In the genomic region with DNA sequence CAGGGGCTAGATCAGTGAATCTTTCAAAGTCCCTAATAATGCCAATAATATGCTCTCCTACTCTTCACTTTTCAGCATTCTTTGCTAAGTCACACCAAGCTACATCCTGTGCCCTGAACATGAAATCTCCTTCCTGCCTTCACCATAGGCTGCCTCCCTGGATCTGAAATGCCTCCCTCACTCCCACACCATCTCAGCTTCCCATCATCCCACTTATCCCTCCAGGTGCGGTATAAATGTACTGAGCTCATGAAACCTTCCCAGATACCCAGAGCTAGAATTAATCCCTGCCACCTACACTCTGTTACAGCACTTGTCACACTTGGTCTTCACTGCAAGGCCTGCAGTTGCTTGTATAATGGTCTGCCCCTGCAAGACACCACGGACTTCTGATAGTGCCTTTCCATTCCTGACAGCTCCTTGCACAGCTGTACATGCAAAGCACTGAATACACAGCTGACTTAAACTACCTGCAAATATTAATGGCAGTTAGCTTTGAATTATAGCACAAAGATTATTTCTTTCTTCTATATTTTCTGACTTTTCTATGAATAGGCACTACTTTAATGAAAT, we compare ENCODE assay signal across 18 cellular contexts.
"Had no signal": no experiment of that assay in that cellular context is flagged by ENCODE, and none has a peak within 500 bp of the region (broad histone marks: within the 10 kb centered on the region; RNA-seq: fewer than 3 reads in every experiment).

No MANE protein-coding gene starts in this region.

- H3K9me3 Mint-ChIP-seq: activated CD8-positive, alpha-beta T cell treated with anti-CD3 and anti-CD28 coated beads for 36 hours; activated naive CD8-positive, alpha-beta T cell treated with anti-CD3 and anti-CD28 coated beads for 36 hours; activated T-helper 17 cell treated with anti-CD3 and anti-CD28 coated beads, Interleukin-2, amount 50 U/mL, for 72 hours; naive thymus-derived CD8-positive, alpha-beta T cell had no signal

- FAIRE-seq: endothelial cell of umbilical vein had no signal

- H3K27me3 ChIP-seq: esophagus muscularis mucosa, gastroesophageal sphincter had no signal

- H3K4me3 ChIP-seq: esophagus muscularis mucosa, gastroesophageal sphincter had no signal

- H3K36me3 Mint-ChIP-seq: activated naive CD8-positive, alpha-beta T cell treated with anti-CD3 and anti-CD28 coated beads for 36 hours; naive thymus-derived CD8-positive, alpha-beta T cell had no signal

- H3K27me3 Mint-ChIP-seq: activated CD8-positive, alpha-beta T cell treated with anti-CD3 and anti-CD28 coated beads for 36 hours; activated naive CD8-positive, alpha-beta T cell treated with anti-CD3 and anti-CD28 coated beads for 36 hours had no signal

- H3K27ac Mint-ChIP-seq: activated CD8-positive, alpha-beta T cell treated with anti-CD3 and anti-CD28 coated beads for 36 hours; activated naive CD8-positive, alpha-beta T cell treated with anti-CD3 and anti-CD28 coated beads for 36 hours; activated T-helper 17 cell treated with anti-CD3 and anti-CD28 coated beads, Interleukin-2, amount 50 U/mL, for 72 hours had no signal

- H3K36me3 ChIP-seq: esophagus muscularis mucosa, gastroesophageal sphincter had no signal

- H3K9me3 ChIP-seq: esophagus muscularis mucosa, gastroesophageal sphincter had no signal

- H3K4me1 Mint-ChIP-seq: activated T-helper 17 cell treated with anti-CD3 and anti-CD28 coated beads, Interleukin-2, amount 50 U/mL, for 72 hours had no signal

- ATAC-seq: activated CD8-positive, alpha-beta T cell treated with anti-CD3 and anti-CD28 coated beads for 36 hours; gastroesophageal sphincter; naive thymus-derived CD8-positive, alpha-beta T cell had no signal

- H3K27ac ChIP-seq: esophagus muscularis mucosa, gastroesophageal sphincter had no signal

- DNase-seq: activated CD4-positive, alpha-beta T cell treated with anti-CD3 and anti-CD28 coated beads for 48 hours; activated CD4-positive, CD25-positive, alpha-beta regulatory T cell; activated CD8-positive, alpha-beta T cell treated with anti-CD3 and anti-CD28 coated beads for 36 hours; activated naive CD4-positive, alpha-beta T cell; activated naive CD8-positive, alpha-beta T cell treated with anti-CD3 and anti-CD28 coated beads for 36 hours; activated T-cell treated with anti-CD3 and anti-CD28 coated beads, Interleukin-2, amount 50 U/mL, for 1 hour; amniotic stem cell; dermis blood vessel endothelial cell; effector memory CD4-positive, alpha-beta T cell; mesenchymal stem cell; naive thymus-derived CD8-positive, alpha-beta T cell; retina; stimulated activated CD4-positive, alpha-beta T cell treated with anti-CD3 and anti-CD28 coated beads, Interleukin-12 subunit alpha, Interleukin-12 subunit beta, amount 100 ng/mL, for 4 hours; stimulated activated CD4-positive, alpha-beta T cell treated with anti-CD3 and anti-CD28 coated beads, Interleukin-2, amount 100 ng/mL, for 24 hours had no signal

- H3K4me3 Mint-ChIP-seq: activated CD8-positive, alpha-beta T cell treated with anti-CD3 and anti-CD28 coated beads for 36 hours; activated naive CD8-positive, alpha-beta T cell treated with anti-CD3 and anti-CD28 coated beads for 36 hours; activated T-helper 17 cell treated with anti-CD3 and anti-CD28 coated beads, Interleukin-2, amount 50 U/mL, for 72 hours had no signal
